Comparison of ENCODE assay signal across 1 cellular context in genomic region chr3:72460215-72461174, GRCh38.
TF ChIP-seq lines count a peak whose summit lies in the region.

No MANE protein-coding gene starts in this region.

TF ChIP-seq in K562, 482 proteins besides CTCF, POLR2A, EP300 and RAD21 (continued from another document):
- TF ChIP-seq BRF2 (IDR thresholded peaks at IDR 0.05; ENCODE audit: borderline replicate concordance, insufficient read depth, insufficient read length) (no peak), TRIM24 (IDR thresholded peaks at IDR 0.05) (peak; percentile 28 to 68; a peak in 1 of 4 replicates), TCF3 (CRISPR knock-in tag; IDR thresholded peaks at IDR 0.05) (peak; percentile 86), RBM14 (IDR thresholded peaks at IDR 0.05; ENCODE audit: borderline replicate concordance, insufficient read depth, low read depth, low read length) (no peak), JUN (IDR thresholded peaks at IDR 0.05; ENCODE audit: borderline replicate concordance, low read depth, low read length) (peak; percentile 10; the same call in 1 of the 2 replicates), JUN (CRISPR knock-in tag; IDR thresholded peaks at IDR 0.05; ENCODE audit: borderline replicate concordance) (no peak), ZKSCAN8 (CRISPR knock-in tag; IDR thresholded peaks at IDR 0.05) (peak; percentile 28; the same call in 1 of the 2 replicates), KDM1A (IDR thresholded peaks at IDR 0.05) (peak in 1 of 2 experiments; percentile 24; a peak in 1 of 4 replicates), SIX5 (IDR thresholded peaks at IDR 0.05; ENCODE audit: borderline replicate concordance in 1 of 2, insufficient read depth in 1 of 2, low read depth in 1 of 2, low read length in 2 of 2) (no peak), ZNF592 (IDR thresholded peaks at IDR 0.05) (peak; percentile 78; the same call in 1 of the 2 replicates), PML (IDR thresholded peaks at IDR 0.05; ENCODE audit: low read length) (0 out of 2 replicates have a peak, but pooled peaks have one; percentile 59), RNF2 (IDR thresholded peaks at IDR 0.05) (peak; percentile 97; the same call in 1 of the 2 replicates), STAT5A (IDR thresholded peaks at IDR 0.05; ENCODE audit: borderline replicate concordance, low read length) (peak; percentile 55; the same call in 1 of the 2 replicates), FOXM1 (IDR thresholded peaks at IDR 0.05; ENCODE audit: low read depth) (peak; percentile 66), FOXM1 (CRISPR knock-in tag; IDR thresholded peaks at IDR 0.05; ENCODE audit: low read depth) (no peak), HDAC3 (IDR thresholded peaks at IDR 0.05; ENCODE audit: borderline replicate concordance, partially characterized antibody) (peak; percentile 46), SMARCC2 (IDR thresholded peaks at IDR 0.05; ENCODE audit: low read depth) (0 out of 2 replicates have a peak, but pooled peaks have one; percentile 47), ZNF561 (CRISPR knock-in tag; conservative IDR thresholded peaks at IDR 0.05) (no peak), KDM4B (IDR thresholded peaks at IDR 0.05; ENCODE audit: borderline replicate concordance in 2 of 2, low read depth in 1 of 2) (no peak), SMC3 (conservative IDR thresholded peaks at IDR 0.05; ENCODE audit: insufficient read depth, low read depth, low read length) (no peak), ZNF77 (CRISPR knock-in tag; IDR thresholded peaks at IDR 0.05) (no peak), BRD9 (IDR thresholded peaks at IDR 0.05; ENCODE audit: low read depth, partially characterized antibody) (peak; percentile 38), TBP (optimal IDR thresholded peaks at IDR 0.05; ENCODE audit: low read depth, low read length) (peak; percentile 27), ZNF165 (CRISPR knock-in tag; IDR thresholded peaks at IDR 0.05; ENCODE audit: borderline replicate concordance) (no peak), ZBTB2 (IDR thresholded peaks at IDR 0.05) (peak; percentile 45; the same call in 1 of the 2 replicates), UBTF (IDR thresholded peaks at IDR 0.05; ENCODE audit: borderline replicate concordance in 1 of 2, low read depth in 2 of 2, low read length in 2 of 2) (peak in 1 of 2 experiments; percentile 80; a peak in 1 of 4 replicates), ATF1 (CRISPR knock-in tag; IDR thresholded peaks at IDR 0.05) (no peak), ATF1 (tag; IDR thresholded peaks at IDR 0.05) (peak; percentile 46), NR2C1 (IDR thresholded peaks at IDR 0.05) (no peak), NR2C1 (tag; IDR thresholded peaks at IDR 0.05) (no peak), CREM (IDR thresholded peaks at IDR 0.05; ENCODE audit: low read depth) (peak; percentile 71), CREB3 (tag; conservative IDR thresholded peaks at IDR 0.05; ENCODE audit: low read depth) (0 out of 2 replicates have a peak, but pooled peaks have one; percentile 42), FOXO4 (CRISPR knock-in tag; IDR thresholded peaks at IDR 0.05) (no peak), CC2D1A (IDR thresholded peaks at IDR 0.05) (0 out of 2 replicates have a peak, but pooled peaks have one; percentile 22), ZNF395 (CRISPR knock-in tag; IDR thresholded peaks at IDR 0.05) (peak; percentile 66; the same call in 1 of the 2 replicates), ZNF830 (CRISPR knock-in tag; IDR thresholded peaks at IDR 0.05) (no peak), EWSR1 (IDR thresholded peaks at IDR 0.05; ENCODE audit: borderline replicate concordance, low read depth, partially characterized antibody) (no peak), TFAM (CRISPR knock-in tag; conservative IDR thresholded peaks at IDR 0.05) (no peak), CBFA2T3 (IDR thresholded peaks at IDR 0.05) (peak; percentile 94), TEAD1 (CRISPR knock-in tag; IDR thresholded peaks at IDR 0.05) (peak in 1 of 2 experiments; percentile 61; a peak in 1 of 4 replicates), FIP1L1 (IDR thresholded peaks at IDR 0.05; ENCODE audit: low read depth, low read length, poor library complexity, severe bottlenecking) (no peak), DPF2 (IDR thresholded peaks at IDR 0.05) (peak; percentile 81)
TF ChIP-seq in K562: peak in this region for 78.
